11 cellular contexts compared by ENCODE assay signal in the genomic region with DNA sequence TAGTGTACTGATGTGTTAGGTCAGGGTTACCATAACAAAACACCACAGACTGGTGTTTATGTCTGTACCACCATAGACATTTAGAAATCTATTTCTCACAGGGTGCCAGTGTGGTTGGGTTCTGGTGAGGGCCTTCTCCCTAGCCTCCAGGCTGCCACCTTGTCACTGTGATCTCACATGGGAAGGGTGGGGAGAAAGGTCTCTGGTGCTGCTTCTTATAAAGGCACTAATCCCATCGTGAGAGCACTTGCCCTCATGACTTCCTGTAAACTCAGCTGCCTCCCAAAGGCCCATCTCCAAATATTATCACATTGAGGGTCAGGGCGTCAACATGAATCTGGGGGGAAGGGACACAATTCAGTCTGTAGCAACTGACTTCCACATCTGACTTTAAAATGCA. TPM values are rescaled to one million over a fixed set of nuclear protein-coding genes. Genes with fewer than 3 reads are reported as not detected.
DNase-seq lines count a peak whose midpoint lies in the region; ATAC-seq and TF ChIP-seq lines count a peak whose summit lies in the region.
"Had no signal": no experiment of that assay in that cellular context is flagged by ENCODE, and none has a peak within 500 bp of the region (broad histone marks: within the 10 kb centered on the region; RNA-seq: fewer than 3 reads in every experiment).

No MANE protein-coding gene starts in this region.

- H3K9ac ChIP-seq in rectal smooth muscle tissue (ENCODE audit: low read length), result no peak overlapping the region

- peak overlapping the region; percentile 72 to 94 (median 85) for H3K27ac Mint-ChIP-seq in CD4-positive, alpha-beta memory T cell
- peak overlapping the region; percentile 29 for H3K27ac Mint-ChIP-seq in activated CD8-positive, alpha-beta T cell treated with anti-CD3 and anti-CD28 coated beads for 36 hours

- POLR2A ChIA-PET in CD4-positive, alpha-beta memory T cell (lab: Charles Lee; ENCODE audit: partially characterized antibody), result interaction anchor here (9.3 to 12.9 kb wide), 2 partner anchors 9 to 50 kb away, joined by 69 to 179 read pairs; a partner anchor contains a TSS
- POLR2A ChIA-PET in activated CD8-positive, alpha-beta T cell treated with anti-CD3 and anti-CD28 coated beads for 36 hours (lab: Charles Lee), result no interaction called here

- no peaks in the 10 kb centered on the region for H3K9me3 ChIP-seq in CD4-positive, alpha-beta memory T cell (ENCODE audit: control insufficient read depth in 1 of 2, low read length in 2 of 2)
- H3K9me3 ChIP-seq in left ventricle myocardium inferior (replicated peaks), result no peaks in the 10 kb centered on the region

- intact Hi-C loops in CD4-positive, alpha-beta memory T cell (cut with micrococcal nuclease), result no loop called here
- intact Hi-C loops in activated CD8-positive, alpha-beta T cell treated with anti-CD3 and anti-CD28 coated beads for 36 hours (cut with micrococcal nuclease), result loop anchor here (5.0 kb wide), 1 partner anchor 48 kb away; a partner anchor contains a TSS
- intact Hi-C loops in left ventricle myocardium inferior (cut with micrococcal nuclease), result no loop called here

- peaks cover 0 to 6% of the 10 kb centered on the region in 2 donors for H3K36me3 Mint-ChIP-seq in CD4-positive, alpha-beta memory T cell
- peaks cover 9% of the 10 kb centered on the region for H3K36me3 Mint-ChIP-seq in activated CD8-positive, alpha-beta T cell treated with anti-CD3 and anti-CD28 coated beads for 36 hours (ENCODE audit: low read depth)

- H3K9me3 Mint-ChIP-seq in CD4-positive, alpha-beta memory T cell, result no peaks in the 10 kb centered on the region
- H3K9me3 Mint-ChIP-seq in activated CD8-positive, alpha-beta T cell treated with anti-CD3 and anti-CD28 coated beads for 36 hours, result no peaks in the 10 kb centered on the region

- H3K27me3 Mint-ChIP-seq in CD4-positive, alpha-beta memory T cell, result no peaks in the 10 kb centered on the region
- no peaks in the 10 kb centered on the region for H3K27me3 Mint-ChIP-seq in activated CD8-positive, alpha-beta T cell treated with anti-CD3 and anti-CD28 coated beads for 36 hours

- ATAC-seq in activated CD8-positive, alpha-beta T cell treated with anti-CD3 and anti-CD28 coated beads for 36 hours, result no peak
- no peak for ATAC-seq in HG03159 (IDR thresholded peaks at IDR 0.05; ENCODE audit: unreplicated experiment)

- no peaks in the 10 kb centered on the region for H3K27me3 ChIP-seq in CD4-positive, alpha-beta memory T cell (ENCODE audit: insufficient read depth, low read length)
- H3K27me3 ChIP-seq in left ventricle myocardium inferior (ENCODE audit: low read depth), result no peaks in the 10 kb centered on the region
- no peaks in the 10 kb centered on the region for H3K27me3 ChIP-seq in rectal smooth muscle tissue (ENCODE audit: control insufficient read depth, insufficient read depth, low read length)

- no peak overlapping the region for H3K27ac ChIP-seq in CD4-positive, alpha-beta memory T cell (ENCODE audit: low read depth, low read length)
- H3K27ac ChIP-seq in left ventricle myocardium inferior (replicated peaks) (peak overlapping the region; percentile 91), rectal smooth muscle tissue (ENCODE audit: low read depth, low read length) (peak overlapping the region; percentile 85)

- TF ChIP-seq CTCF in activated CD8-positive, alpha-beta T cell treated with anti-CD3 and anti-CD28 coated beads for 36 hours (IDR thresholded peaks at IDR 0.05), result no peak
- TF ChIP-seq CTCF in left ventricle myocardium inferior (IDR thresholded peaks at IDR 0.05; ENCODE audit: borderline replicate concordance) (no peak), GM10266 (IDR thresholded peaks at IDR 0.05; ENCODE audit: control insufficient read depth, insufficient read depth, low read depth, missing control alignments) (no peak), foreskin fibroblast (IDR thresholded peaks at IDR 0.05; ENCODE audit: low read depth, low read length) (no peak)

- H3K4me1 Mint-ChIP-seq in CD4-positive, alpha-beta memory T cell, result peaks cover 72 to 93% (median 80%) of the 10 kb centered on the region in 4 donors
- peaks cover 83% of the 10 kb centered on the region for H3K4me1 Mint-ChIP-seq in activated CD8-positive, alpha-beta T cell treated with anti-CD3 and anti-CD28 coated beads for 36 hours (ENCODE audit: low read depth)

- peak overlapping the region in 7 of 8 donors; percentile 40 to 66 (median 53) for H3K4me3 Mint-ChIP-seq in CD4-positive, alpha-beta memory T cell
- H3K4me3 Mint-ChIP-seq in activated CD8-positive, alpha-beta T cell treated with anti-CD3 and anti-CD28 coated beads for 36 hours, result no peak overlapping the region

- no peak for DNase-seq in CD4-positive, alpha-beta memory T cell
- no peak for DNase-seq in activated CD8-positive, alpha-beta T cell treated with anti-CD3 and anti-CD28 coated beads for 36 hours
- DNase-seq in left ventricle myocardium inferior (no peak), GM10266 (ENCODE audit: extremely low spot score) (no peak), foreskin fibroblast (no peak), activated gamma-delta T cell treated with Interleukin-2 at 50 U/mL for 16 hours (no peak)
- DNase-seq: GOT3, NCI-H1694, SIG-M5 had no signal

- peaks cover 93% of the 10 kb centered on the region for H3K4me1 ChIP-seq in CD4-positive, alpha-beta memory T cell (ENCODE audit: insufficient read depth, low read length)
- H3K4me1 ChIP-seq in left ventricle myocardium inferior (peaks cover 100% of the 10 kb centered on the region), rectal smooth muscle tissue (ENCODE audit: control insufficient read depth, insufficient read depth, low read length) (peaks cover 55% of the 10 kb centered on the region)

- CTCF ChIA-PET in CD4-positive, alpha-beta memory T cell (lab: Charles Lee; ENCODE audit: partially characterized antibody), result interaction anchor here (1.1 to 9.6 kb wide), 3 partner anchors 7 to 15 kb away, joined by 3 to 124 read pairs (median 74); no protein-coding TSS in a partner anchor
- CTCF ChIA-PET in activated CD8-positive, alpha-beta T cell treated with anti-CD3 and anti-CD28 coated beads for 36 hours (lab: Charles Lee), result interaction anchor here (1.4 to 1.8 kb wide), 3 partner anchors 10 to 13 kb away, joined by 3 to 7 read pairs (median 4); no protein-coding TSS in a partner anchor

- H3K36me3 ChIP-seq in CD4-positive, alpha-beta memory T cell (ENCODE audit: insufficient read depth, low read length), result no peaks in the 10 kb centered on the region
- H3K36me3 ChIP-seq in left ventricle myocardium inferior (no peaks in the 10 kb centered on the region), rectal smooth muscle tissue (ENCODE audit: control insufficient read depth, insufficient read depth, low read length) (no peaks in the 10 kb centered on the region)

- H3K4me3 ChIP-seq in CD4-positive, alpha-beta memory T cell (ENCODE audit: low read length in 2 of 2), result no peak overlapping the region
- no peak overlapping the region for H3K4me3 ChIP-seq in left ventricle myocardium inferior
- H3K4me3 ChIP-seq in rectal smooth muscle tissue (ENCODE audit: low read length), result no peak overlapping the region
- H3K4me3 ChIP-seq in foreskin fibroblast (ENCODE audit: low read depth in 1 of 2, low read length in 2 of 2), result no peak overlapping the region

RNA-seq across cellular contexts. Expression of a gene that starts 49.8 kb away (rescaled TPM):
- 100 to 1,000 TPM; 151 to 152 TPM for total RNA-seq in CD4-positive, alpha-beta memory T cell
- polyA plus RNA-seq in CD4-positive, alpha-beta memory T cell, result 10 to 100 TPM; 92.6 to 98.3 TPM
- 10 to 100 TPM; 55.4 to 57.6 TPM for total RNA-seq in activated CD8-positive, alpha-beta T cell treated with anti-CD3 and anti-CD28 coated beads for 36 hours
- 132 TPM for total RNA-seq in left ventricle myocardium inferior
